Comparison of ENCODE assay signal across 1 cellular context in the genomic region with DNA sequence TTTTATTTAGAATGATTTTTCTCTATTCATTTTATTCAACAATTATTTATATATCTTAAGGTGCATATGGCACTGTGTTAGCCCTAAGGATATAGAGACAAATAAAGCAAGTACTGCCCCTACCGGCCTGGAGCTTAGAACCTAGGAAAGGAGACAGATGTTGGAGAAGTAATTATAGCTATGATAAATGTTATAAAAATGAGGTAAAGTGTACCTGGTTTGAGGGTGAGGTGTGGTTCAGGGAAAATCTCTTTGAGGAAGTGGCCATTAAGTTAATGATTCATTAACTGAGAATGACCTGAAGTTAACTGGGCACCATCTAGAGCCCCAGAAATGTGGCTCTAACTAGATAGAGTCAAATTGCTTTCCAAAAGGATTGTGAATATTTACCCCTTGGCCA.
TF ChIP-seq lines count a peak whose summit lies in the region.

No MANE protein-coding gene starts in this region.

TF ChIP-seq in A549, 52 proteins besides CTCF, POLR2A, EP300 and RAD21 (continued from another document):
- no peak for TF ChIP-seq JUNB (IDR thresholded peaks at IDR 0.05)
- no peak for TF ChIP-seq MAZ (IDR thresholded peaks at IDR 0.05; ENCODE audit: borderline replicate concordance, low read depth, low read length)
- no peak for TF ChIP-seq CBX2 (IDR thresholded peaks at IDR 0.05; ENCODE audit: borderline replicate concordance, low read depth)
- TF ChIP-seq FOSB (CRISPR knock-in tag; IDR thresholded peaks at IDR 0.05), result no peak
- TF ChIP-seq RFX5 (IDR thresholded peaks at IDR 0.05), result no peak
- TF ChIP-seq EHMT2 (IDR thresholded peaks at IDR 0.05; ENCODE audit: low read depth), result no peak
- TF ChIP-seq NPAS2 (CRISPR knock-in tag; IDR thresholded peaks at IDR 0.05; ENCODE audit: borderline replicate concordance), result no peak
TF ChIP-seq in A549: peak in this region for 0.
